11 cellular contexts compared by ENCODE assay signal in the genomic region with DNA sequence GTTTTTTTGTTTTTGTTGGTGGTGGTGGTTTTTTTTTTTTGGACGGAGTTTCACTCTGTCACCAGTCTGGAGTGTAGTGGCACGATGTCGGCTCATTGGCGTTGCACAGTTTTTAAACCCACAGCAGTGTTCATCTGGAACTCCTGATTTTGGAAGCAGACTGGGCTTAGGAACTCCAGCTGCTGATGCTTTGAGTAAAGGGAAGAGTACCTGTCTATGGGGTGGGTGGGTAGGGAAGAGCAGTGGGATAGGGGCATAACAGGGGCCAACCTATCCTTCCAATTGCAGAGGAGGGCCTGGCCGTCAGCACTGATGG. TPM values are rescaled to one million over a fixed set of nuclear protein-coding genes. Genes with fewer than 3 reads are reported as not detected.
DNase-seq lines count a peak whose midpoint lies in the region; ATAC-seq and TF ChIP-seq lines count a peak whose summit lies in the region.
"Had no signal": no experiment of that assay in that cellular context is flagged by ENCODE, and none has a peak within 500 bp of the region (broad histone marks: within the 10 kb centered on the region; RNA-seq: fewer than 3 reads in every experiment).

No MANE protein-coding gene starts in this region.

- no peaks in the 10 kb centered on the region for H3K9me3 ChIP-seq in CD8-positive, alpha-beta memory T cell (ENCODE audit: low read length)
- H3K9me3 ChIP-seq in OCI-LY3 (ENCODE audit: insufficient read depth, low read length) (no peaks in the 10 kb centered on the region), endodermal cell (ENCODE audit: control insufficient read depth, low read length) (no peaks in the 10 kb centered on the region), sigmoid colon (no peaks in the 10 kb centered on the region), ascending aorta (no peaks in the 10 kb centered on the region)

- peaks cover 15% of the 10 kb centered on the region for H4K20me1 ChIP-seq in OCI-LY3 (ENCODE audit: insufficient read depth, low read length)

- H3K4me3 Mint-ChIP-seq in CD8-positive, alpha-beta memory T cell, result peak overlapping the region; percentile 93 to 98 (median 96)
- H3K4me3 Mint-ChIP-seq in endodermal cell, result peak overlapping the region; percentile 84

- ATAC-seq in HG03175 (IDR thresholded peaks at IDR 0.05; ENCODE audit: unreplicated experiment), result no peak

- peak overlapping the region; percentile 77 for H3K27ac ChIP-seq in CD8-positive, alpha-beta memory T cell (ENCODE audit: low read depth, low read length)
- H3K27ac ChIP-seq in OCI-LY3 (ENCODE audit: low read length) (no peak overlapping the region), endodermal cell (ENCODE audit: low read depth, low read length) (no peak overlapping the region), sigmoid colon (peak overlapping the region; percentile 82 to 97 (median 90)), ascending aorta (peak overlapping the region in 1 of 2 donors; percentile 79)

- H3K9me3 Mint-ChIP-seq in CD8-positive, alpha-beta memory T cell, result no peaks in the 10 kb centered on the region
- no peaks in the 10 kb centered on the region for H3K9me3 Mint-ChIP-seq in endodermal cell

- peak overlapping the region; percentile 86 to 98 (median 94) for H3K27ac Mint-ChIP-seq in CD8-positive, alpha-beta memory T cell
- H3K27ac Mint-ChIP-seq in endodermal cell, result no peak overlapping the region

- TF ChIP-seq EP300 in sigmoid colon (IDR thresholded peaks at IDR 0.05), result no peak

- TF ChIP-seq POLR2A in sigmoid colon (IDR thresholded peaks at IDR 0.05), result no peak

- H3K9ac ChIP-seq in OCI-LY3 (ENCODE audit: low read length), result peak overlapping the region; percentile 89
- H3K9ac ChIP-seq in endodermal cell (ENCODE audit: extremely low read depth, low read length, poor library complexity, severe bottlenecking), result peak overlapping the region; percentile 80

- peaks cover 61% of the 10 kb centered on the region for H3K79me2 ChIP-seq in OCI-LY3 (ENCODE audit: low read length)

- DNase-seq in CD8-positive, alpha-beta memory T cell, result peak in 1 of 5 donors; percentile 20
- DNase-seq in endodermal cell, result no peak
- DNase-seq in sigmoid colon, result no peak
- no peak for DNase-seq in mesenteric fat pad (ENCODE audit: low spot score)
- DNase-seq in dedifferentiated amniotic fluid mesenchymal stem cell (ENCODE audit: extremely low spot score), result no peak
- DNase-seq in ascending aorta (ENCODE audit: low spot score in 2 of 2), result no peak
- DNase-seq: NCI-H1105 treated with DMSO at 0.1 percent for 48 hours had no signal

- H2AFZ ChIP-seq in OCI-LY3 (ENCODE audit: low read depth, low read length), result no peak overlapping the region

- WGBS in endodermal cell (ENCODE audit: insufficient coverage in 1 of 2, insufficient read length in 1 of 2), 2 experiments, result 92 to 100% methylated on average over 3 to 5 of the region's 5 CpGs
- WGBS in sigmoid colon, 2 donors, result 49 to 78% methylated on average over 5 of the region's 5 CpGs

- no peaks in the 10 kb centered on the region for H3K36me3 ChIP-seq in CD8-positive, alpha-beta memory T cell (ENCODE audit: insufficient read depth, low read length)
- H3K36me3 ChIP-seq in OCI-LY3 (replicated peaks; ENCODE audit: low read depth, low read length) (peaks cover 7% of the 10 kb centered on the region), endodermal cell (ENCODE audit: control insufficient read depth, insufficient read depth, low read length) (peaks cover 18% of the 10 kb centered on the region), sigmoid colon (peaks cover 0 to 5% (median 0%) of the 10 kb centered on the region in 4 donors), ascending aorta (peaks cover 0 to 4% of the 10 kb centered on the region in 2 donors)

- no peaks in the 10 kb centered on the region for H3K27me3 ChIP-seq in CD8-positive, alpha-beta memory T cell (ENCODE audit: insufficient read depth, low read length, poor library complexity, severe bottlenecking)
- no peaks in the 10 kb centered on the region for H3K27me3 ChIP-seq in OCI-LY3 (ENCODE audit: low read depth, low read length)
- peaks cover 16% of the 10 kb centered on the region for H3K27me3 ChIP-seq in endodermal cell (ENCODE audit: control insufficient read depth, insufficient read depth, low read length, poor library complexity, severe bottlenecking)
- H3K27me3 ChIP-seq in sigmoid colon, result no peaks in the 10 kb centered on the region
- H3K27me3 ChIP-seq in ascending aorta, result no peaks in the 10 kb centered on the region

- peak overlapping the region; percentile 87 for H3K4me2 ChIP-seq in OCI-LY3 (ENCODE audit: low read length)

- H3K4me1 ChIP-seq in CD8-positive, alpha-beta memory T cell (ENCODE audit: insufficient read depth, low read length), result peaks cover 52% of the 10 kb centered on the region
- H3K4me1 ChIP-seq in OCI-LY3 (ENCODE audit: low read length) (peaks cover 26% of the 10 kb centered on the region), endodermal cell (ENCODE audit: control insufficient read depth, insufficient read depth, low read length) (peaks cover 8% of the 10 kb centered on the region), sigmoid colon (peaks cover 0 to 69% (median 58%) of the 10 kb centered on the region in 4 donors), ascending aorta (peaks cover 0 to 27% of the 10 kb centered on the region in 2 donors)

- POLR2A ChIA-PET in CD8-positive, alpha-beta memory T cell (lab: Charles Lee), result no interaction called here

- peaks cover 0 to 20% (median 6%) of the 10 kb centered on the region in 3 donors for H3K36me3 Mint-ChIP-seq in CD8-positive, alpha-beta memory T cell
- H3K36me3 Mint-ChIP-seq in endodermal cell (ENCODE audit: low read depth), result peaks cover 38% of the 10 kb centered on the region

- CTCF ChIA-PET in CD8-positive, alpha-beta memory T cell (lab: Charles Lee), result no interaction called here

- peaks cover 55 to 62% (median 60%) of the 10 kb centered on the region in 3 donors for H3K4me1 Mint-ChIP-seq in CD8-positive, alpha-beta memory T cell
- peaks cover 31% of the 10 kb centered on the region for H3K4me1 Mint-ChIP-seq in endodermal cell

- peak overlapping the region; percentile 80 for H3K4me3 ChIP-seq in CD8-positive, alpha-beta memory T cell (ENCODE audit: low read length)
- H3K4me3 ChIP-seq in OCI-LY3 (ENCODE audit: low read length) (peak overlapping the region; percentile 86), endodermal cell (ENCODE audit: low read length) (peak overlapping the region; percentile 95), sigmoid colon (peak overlapping the region in 3 of 4 donors; percentile 87 to 99 (median 99)), ascending aorta (peak overlapping the region in 1 of 2 donors; percentile 94)

- intact Hi-C loops in sigmoid colon (cut with DNase I), result loop anchor here (5.0 to 10.0 kb wide), 4 partner anchors 86 to 1241 kb away; partner anchors contain the start of gene ASMTL
- intact Hi-C loops in ascending aorta (cut with DNase I), result loop anchor here (5.0 to 10.0 kb wide), 5 partner anchors 112 to 1301 kb away; partner anchors contain the start of genes AKAP17A, ARSD, DHRSX and SLC25A6

- TF ChIP-seq CTCF in OCI-LY3 (IDR thresholded peaks at IDR 0.05; ENCODE audit: low read depth, low read length) (no peak), endodermal cell (conservative IDR thresholded peaks at IDR 0.05) (no peak), sigmoid colon (IDR thresholded peaks at IDR 0.05) (no peak), ascending aorta (IDR thresholded peaks at IDR 0.05) (no peak)

- no peaks in the 10 kb centered on the region for H3K27me3 Mint-ChIP-seq in CD8-positive, alpha-beta memory T cell
- peaks cover 33% of the 10 kb centered on the region for H3K27me3 Mint-ChIP-seq in endodermal cell (ENCODE audit: insufficient read depth)

RNA-seq across cellular contexts. Expression of gene CD99, which starts 2.0 kb away (rescaled TPM):
- 100 to 1,000 TPM; 234 to 240 TPM for total RNA-seq in CD8-positive, alpha-beta memory T cell
- 548 TPM for polyA plus RNA-seq in CD8-positive, alpha-beta memory T cell
- total RNA-seq in endodermal cell (100 to 1,000 TPM; 314 to 397 TPM), sigmoid colon (100 to 1,000 TPM; 197 to 552 (median 326) TPM), mesenteric fat pad (398 TPM), ascending aorta (262 TPM)
- polyA plus RNA-seq in endodermal cell (2013, experiment 1 of 2), result 226 TPM
- 207 TPM for polyA plus RNA-seq in endodermal cell (2013, experiment 2 of 2)
- polyA plus RNA-seq in sigmoid colon, result 100 to 1,000 TPM in 2 of 3 donors, 10 to 100 TPM in 1; 77.2 to 285 (median 109) TPM

RNA-seq across cellular contexts. Expression of gene XG, which starts 58.8 kb away (rescaled TPM):
- total RNA-seq in CD8-positive, alpha-beta memory T cell, result not detected
- not detected for polyA plus RNA-seq in CD8-positive, alpha-beta memory T cell
- total RNA-seq in endodermal cell, result 1 to 10 TPM; 1.1 to 1.3 TPM
- not detected for polyA plus RNA-seq in endodermal cell (2013, experiment 1 of 2)
- not detected for polyA plus RNA-seq in endodermal cell (2013, experiment 2 of 2)
- total RNA-seq in sigmoid colon, result 1 to 10 TPM in 1 of 4 donors, not detected in 3; 1.1 TPM
- under 1 TPM in 1 of 3 donors, not detected in 2; 0.03 TPM for polyA plus RNA-seq in sigmoid colon
- 3.4 TPM for total RNA-seq in mesenteric fat pad
- 1.3 TPM for total RNA-seq in ascending aorta
- total RNA-seq: cerebellum, lung microvascular endothelial cell had no signal

Comparison
In these comparisons a context has a peak if more than half of its experiments do, and no peak if none do; other contexts are left out.
1. H3K27ac ChIP-seq: peak in CD8-positive, alpha-beta memory T cell (single experiment) and sigmoid colon (4 of 4); none in OCI-LY3 (single experiment) and endodermal cell (single experiment).